ENCODE assay signal across 8 cellular contexts in genomic region chr12:122031342-122032216, GRCh38. TPM values are rescaled to one million over a fixed set of nuclear protein-coding genes. Genes with fewer than 3 reads are reported as not detected.
DNase-seq lines count a peak whose midpoint lies in the region; ATAC-seq and TF ChIP-seq lines count a peak whose summit lies in the region.

No MANE protein-coding gene starts in this region.

- no peaks in the 10 kb centered on the region for H3K4me1 ChIP-seq in Peyer's patch

- H3K4me3 ChIP-seq in Peyer's patch: no peak overlapping the region

- peaks cover 0 to 12% (median 0%) of the 10 kb centered on the region in 3 donors for H3K36me3 ChIP-seq in Peyer's patch

- ATAC-seq in left ventricle myocardium superior (peak; percentile 51), HG03108 (IDR thresholded peaks at IDR 0.05; ENCODE audit: unreplicated experiment) (no peak)

- no peak overlapping the region for H3K27ac ChIP-seq in Peyer's patch

- TF ChIP-seq CTCF in Peyer's patch (IDR thresholded peaks at IDR 0.05): peak; percentile 44 to 70 (median 62)

- no peak for TF ChIP-seq POLR2A in Peyer's patch (IDR thresholded peaks at IDR 0.05)

- no peaks in the 10 kb centered on the region for H3K9me3 ChIP-seq in Peyer's patch

- intact Hi-C loops in left ventricle myocardium superior (cut with micrococcal nuclease): no loop called here

- H3K27me3 ChIP-seq in Peyer's patch: no peaks in the 10 kb centered on the region

- DNase-seq in DMS 273 (lab: John Stamatoyannopoulos, UW; ENCODE audit: unreplicated experiment): peak; percentile 58
- DNase-seq in DMS 273 treated with DMSO at 0.1 percent for 48 hours (lab: John Stamatoyannopoulos, UW): no peak
- DNase-seq in Peyer's patch: peak; percentile 51 to 73 (median 69)
- peak; percentile 62 for DNase-seq in activated naive CD4-positive, alpha-beta T cell treated with Interleukin-2 at 50 U/mL for 16 hours
- peak; percentile 71 for DNase-seq in left ventricle myocardium superior
- peak; percentile 45 to 63 for DNase-seq in stimulated activated CD4-positive, alpha-beta T cell treated with anti-CD3 and anti-CD28 coated beads, Interleukin-1b, Interleukin-23, amount 100 ng/mL, for 4 hours (ENCODE audit: low read depth in 2 of 2)
- DNase-seq in SHP77 treated with DMSO at 0.1 percent for 48 hours (lab: John Stamatoyannopoulos, UW): no peak

RNA-seq across cellular contexts. Expression of gene BCL7A, which starts 9.9 kb away (rescaled TPM):
- total RNA-seq in Peyer's patch (10 to 100 TPM in 1 of 4 donors, 1 to 10 TPM in 3; 3.3 to 23.9 (median 4.4) TPM), left ventricle myocardium superior (17.5 TPM)

RNA-seq across cellular contexts. Expression of gene MLXIP, which starts 47.0 kb away (rescaled TPM):
- total RNA-seq in Peyer's patch: 100 to 1,000 TPM in 2 of 4 donors, 10 to 100 TPM in 2; 41.5 to 157 (median 98.3) TPM
- 30.2 TPM for total RNA-seq in left ventricle myocardium superior

Comparison
In these comparisons a context has a peak if more than half of its experiments do, and no peak if none do; other contexts are left out.
1. DNase-seq: peak in DMS 273 (single experiment), Peyer's patch (3 of 3), activated naive CD4-positive, alpha-beta T cell treated with Interleukin-2 at 50 U/mL for 16 hours (single experiment), left ventricle myocardium superior (single experiment) and stimulated activated CD4-positive, alpha-beta T cell treated with anti-CD3 and anti-CD28 coated beads, Interleukin-1b, Interleukin-23, amount 100 ng/mL, for 4 hours (2 of 2); none in DMS 273 treated with DMSO at 0.1 percent for 48 hours (single experiment) and SHP77 treated with DMSO at 0.1 percent for 48 hours (single experiment).